In genomic region chr16:48361012-48361411, GRCh38 we compare ENCODE assay signal across 16 cellular contexts.
"Had no signal": no experiment of that assay in that cellular context is flagged by ENCODE, and none has a peak within 500 bp of the region (broad histone marks: within the 10 kb centered on the region; RNA-seq: fewer than 3 reads in every experiment).

No MANE protein-coding gene starts in this region.

- H3K27me3 ChIP-seq: cardiac muscle cell, esophagus muscularis mucosa, left lung, tibial nerve had no signal

- H3K4me2 ChIP-seq: smooth muscle cell had no signal

- H3K9me3 ChIP-seq: esophagus muscularis mucosa, left lung, mucosa of descending colon, tibial nerve had no signal

- H3K27ac ChIP-seq: cardiac muscle cell, esophagus muscularis mucosa, left lung, tibial nerve had no signal

- DNase-seq: activated CD4-positive, alpha-beta T cell treated with anti-CD3 and anti-CD28 coated beads, Interleukin-2, amount 50 U/mL, for 4 hours; activated CD4-positive, CD25-positive, alpha-beta regulatory T cell treated with anti-CD3 and anti-CD28 coated beads, Interleukin-2, amount 50 U/mL, for 72 hours; activated naive CD4-positive, alpha-beta T cell treated with Interleukin-2 at 50 U/mL for 16 hours; activated T-cell treated with anti-CD3 and anti-CD28 coated beads, Interleukin-2, amount 50 U/mL, for 72 hours; head of caudate nucleus; left lung; mucosa of descending colon; naive thymus-derived CD8-positive, alpha-beta T cell; nucleus accumbens; right cardiac atrium; T-helper 9 cell had no signal

- H3K4me3 ChIP-seq: cardiac muscle cell, esophagus muscularis mucosa, left lung, mucosa of descending colon, smooth muscle cell, tibial nerve had no signal

- ATAC-seq: activated T-cell treated with anti-CD3 and anti-CD28 coated beads, Interleukin-2, amount 50 U/mL, for 72 hours; left lung; mucosa of descending colon; naive thymus-derived CD8-positive, alpha-beta T cell; right cardiac atrium; stimulated activated effector memory CD8-positive, alpha-beta T cell treated with anti-CD3 and anti-CD28 coated beads, Interleukin-12 subunit alpha, Interleukin-12 subunit beta, amount 100 ng/mL, for 72 hours had no signal

- H3K36me3 ChIP-seq: cardiac muscle cell had no signal
